Comparison of ENCODE assay signal across 15 cellular contexts in the genomic region with DNA sequence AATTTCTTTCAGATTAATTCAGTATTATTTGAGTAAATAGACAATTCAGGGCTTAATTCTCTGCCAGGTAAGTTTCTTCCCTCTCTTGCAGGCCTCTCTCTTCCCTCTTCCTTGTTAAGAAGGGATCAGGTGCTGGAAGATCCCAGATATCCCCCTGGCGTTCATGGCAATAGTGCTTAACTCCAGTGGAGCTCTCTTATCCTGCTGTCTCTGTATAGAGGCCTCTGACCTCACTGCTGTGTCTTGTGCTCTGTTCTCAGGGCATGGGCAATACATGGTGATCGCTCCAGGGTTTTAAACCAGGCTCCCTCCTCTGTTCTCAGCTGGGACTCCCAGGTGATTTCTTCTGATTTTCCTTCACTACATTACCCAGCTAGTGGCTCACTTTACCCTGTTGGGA.
DNase-seq lines count a peak whose midpoint lies in the region; ATAC-seq and TF ChIP-seq lines count a peak whose summit lies in the region.
"Had no signal": no experiment of that assay in that cellular context is flagged by ENCODE, and none has a peak within 500 bp of the region (broad histone marks: within the 10 kb centered on the region; RNA-seq: fewer than 3 reads in every experiment).

No MANE protein-coding gene starts in this region.

- TF ChIP-seq CTCF in OCI-LY1 (IDR thresholded peaks at IDR 0.05; ENCODE audit: low read length), result no peak

- H3F3A ChIP-seq in OCI-LY1 (ENCODE audit: insufficient read depth, low read length), result no peaks in the 10 kb centered on the region

- H3K4me3 ChIP-seq in OCI-LY1 (ENCODE audit: low read depth, low read length, poor library complexity, severe bottlenecking), result peak overlapping the region; percentile 4
- H3K4me3 ChIP-seq: SK-N-MC had no signal

- H3K27me3 ChIP-seq in OCI-LY1 (ENCODE audit: insufficient read depth, low read length), result no peaks in the 10 kb centered on the region

- no peaks in the 10 kb centered on the region for H3K79me2 ChIP-seq in OCI-LY1 (ENCODE audit: insufficient read depth, low read length)

- peaks cover 53% of the 10 kb centered on the region for H3K4me1 ChIP-seq in OCI-LY1 (ENCODE audit: insufficient read depth, low read length, severe bottlenecking)

- H3K27ac ChIP-seq in OCI-LY1 (ENCODE audit: low read depth, low read length, poor library complexity, severe bottlenecking), result peak overlapping the region; percentile 84
- H3K27ac ChIP-seq: SK-N-MC had no signal

- H3K4me2 ChIP-seq in OCI-LY1 (ENCODE audit: low read length), result peak overlapping the region; percentile 49

- no peak for DNase-seq in NCI-H2107 (lab: John Stamatoyannopoulos, UW)
- DNase-seq in KG1 (lab: John Stamatoyannopoulos, UW), result no peak
- no peak for DNase-seq in GM03348 (ENCODE audit: low spot score)
- DNase-seq: activated T-cell treated with anti-CD3 and anti-CD28 coated beads for 4 hours; cortex of kidney; HCEC 1CT; NCI-H1417; NCI-H774; stimulated activated CD8-positive, alpha-beta memory T cell treated with anti-CD3 and anti-CD28 coated beads, Interleukin-4, amount 100 ng/mL, for 48 hours had no signal

- H3K9ac ChIP-seq in OCI-LY1 (ENCODE audit: low read length), result peak overlapping the region; percentile 8; the same call in 1 of the 2 replicates

- peak overlapping the region; percentile 38; the same call in 1 of the 2 replicates for H2AFZ ChIP-seq in OCI-LY1 (ENCODE audit: low read length)

- ATAC-seq in GM18498 (IDR thresholded peaks at IDR 0.05; ENCODE audit: unreplicated experiment) (peak; percentile 28), GM21381 (IDR thresholded peaks at IDR 0.05; ENCODE audit: unreplicated experiment) (peak; percentile 17), HG03064 (IDR thresholded peaks at IDR 0.05; ENCODE audit: low read depth, unreplicated experiment) (peak; percentile 11), HG03045 (IDR thresholded peaks at IDR 0.05; ENCODE audit: unreplicated experiment) (no peak)

- no peaks in the 10 kb centered on the region for H3K36me3 ChIP-seq in OCI-LY1 (ENCODE audit: insufficient read depth, low read length)

- no peaks in the 10 kb centered on the region for H3K9me2 ChIP-seq in OCI-LY1 (ENCODE audit: low read depth, low read length)

- H4K20me1 ChIP-seq in OCI-LY1 (ENCODE audit: insufficient read depth, low read length), result no peaks in the 10 kb centered on the region

- no peaks in the 10 kb centered on the region for H3K9me3 ChIP-seq in OCI-LY1 (ENCODE audit: low read length)
